1 cellular context compared by ENCODE assay signal in the genomic region with DNA sequence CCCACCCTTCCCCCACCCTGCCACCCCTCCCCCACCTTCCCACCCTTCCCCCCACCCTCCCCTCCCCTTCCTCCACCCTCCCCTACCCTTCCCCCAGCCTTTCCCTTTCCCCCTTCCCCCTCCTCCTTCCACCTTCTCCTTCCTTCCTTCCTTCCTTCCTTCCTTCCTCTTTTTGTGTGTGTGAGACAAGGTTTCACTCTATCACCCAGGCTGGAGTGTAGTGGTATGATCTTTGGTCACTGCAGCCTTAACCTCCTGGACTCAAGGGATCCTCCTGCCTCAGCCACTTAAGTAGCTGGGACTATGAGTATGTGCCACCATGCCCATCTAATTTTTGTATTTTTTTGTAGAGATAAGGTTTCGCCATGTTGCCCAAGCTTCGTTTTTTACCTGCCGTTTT.
TF ChIP-seq lines count a peak whose summit lies in the region.

No MANE protein-coding gene starts in this region.

TF ChIP-seq in IMR-90, 13 proteins besides CTCF, POLR2A, EP300 and RAD21 (continued from another document):
- TF ChIP-seq, protein P1, sequence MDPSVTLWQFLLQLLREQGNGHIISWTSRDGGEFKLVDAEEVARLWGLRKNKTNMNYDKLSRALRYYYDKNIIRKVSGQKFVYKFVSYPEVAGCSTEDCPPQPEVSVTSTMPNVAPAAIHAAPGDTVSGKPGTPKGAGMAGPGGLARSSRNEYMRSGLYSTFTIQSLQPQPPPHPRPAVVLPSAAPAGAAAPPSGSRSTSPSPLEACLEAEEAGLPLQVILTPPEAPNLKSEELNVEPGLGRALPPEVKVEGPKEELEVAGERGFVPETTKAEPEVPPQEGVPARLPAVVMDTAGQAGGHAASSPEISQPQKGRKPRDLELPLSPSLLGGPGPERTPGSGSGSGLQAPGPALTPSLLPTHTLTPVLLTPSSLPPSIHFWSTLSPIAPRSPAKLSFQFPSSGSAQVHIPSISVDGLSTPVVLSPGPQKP (IDR thresholded peaks at IDR 0.05; ENCODE audit: borderline replicate concordance, low read depth, low read length) = no peak
- no peak for TF ChIP-seq RFX5 (IDR thresholded peaks at IDR 0.05; ENCODE audit: low read depth, low read length)
